In genomic region chr14:105414456-105415371, GRCh38 we compare ENCODE assay signal across 1 cellular context.
TF ChIP-seq lines count a peak whose summit lies in the region.

No MANE protein-coding gene starts in this region.

TF ChIP-seq in HepG2, 621 proteins besides CTCF, POLR2A, EP300 and RAD21 (continued from another document and continues in another):
- TF ChIP-seq CEBPZ (IDR thresholded peaks at IDR 0.05; ENCODE audit: low read length): no peak
- TF ChIP-seq ZNF629 (CRISPR knock-in tag; conservative IDR thresholded peaks at IDR 0.05): no peak
- TF ChIP-seq ZNF768 (CRISPR knock-in tag; IDR thresholded peaks at IDR 0.05): no peak
- TF ChIP-seq, protein P1, sequence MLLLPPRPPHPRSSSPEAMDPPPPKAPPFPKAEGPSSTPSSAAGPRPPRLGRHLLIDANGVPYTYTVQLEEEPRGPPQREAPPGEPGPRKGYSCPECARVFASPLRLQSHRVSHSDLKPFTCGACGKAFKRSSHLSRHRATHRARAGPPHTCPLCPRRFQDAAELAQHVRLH (CRISPR knock-in tag; IDR thresholded peaks at IDR 0.05; ENCODE audit: borderline replicate concordance, low read depth): no peak
- TF ChIP-seq PAWR (CRISPR knock-in tag; IDR thresholded peaks at IDR 0.05; ENCODE audit: borderline replicate concordance): no peak
- TF ChIP-seq ZFAT (CRISPR knock-in tag; conservative IDR thresholded peaks at IDR 0.05): no peak
- no peak for TF ChIP-seq SCMH1 (CRISPR knock-in tag; IDR thresholded peaks at IDR 0.05; ENCODE audit: borderline replicate concordance)
- TF ChIP-seq, protein P2, sequence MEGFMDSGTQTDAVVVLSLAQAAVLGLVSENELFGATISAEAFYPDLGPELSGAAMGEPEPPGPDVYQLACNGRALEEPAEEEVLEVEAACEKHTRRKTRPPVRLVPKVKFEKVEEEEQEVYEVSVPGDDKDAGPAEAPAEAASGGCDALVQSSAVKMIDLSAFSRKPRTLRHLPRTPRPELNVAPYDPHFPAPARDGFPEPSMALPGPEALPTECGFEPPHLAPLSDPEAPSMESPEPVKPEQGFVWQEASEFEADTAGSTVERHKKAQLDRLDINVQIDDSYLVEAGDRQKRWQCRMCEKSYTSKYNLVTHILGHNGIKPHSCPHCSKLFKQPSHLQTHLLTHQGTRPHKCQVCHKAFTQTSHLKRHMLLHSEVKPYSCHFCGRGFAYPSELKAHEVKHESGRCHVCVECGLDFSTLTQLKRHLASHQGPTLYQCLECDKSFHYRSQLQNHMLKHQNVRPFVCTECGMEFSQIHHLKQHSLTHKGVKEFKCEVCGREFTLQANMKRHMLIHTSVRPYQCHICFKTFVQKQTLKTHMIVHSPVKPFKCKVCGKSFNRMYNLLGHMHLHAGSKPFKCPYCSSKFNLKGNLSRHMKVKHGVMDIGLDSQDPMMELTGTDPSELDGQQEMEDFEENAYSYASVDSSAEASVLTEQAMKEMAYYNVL (CRISPR knock-in tag; IDR thresholded peaks at IDR 0.05; ENCODE audit: borderline replicate concordance): no peak
- TF ChIP-seq MED1 (CRISPR knock-in tag; IDR thresholded peaks at IDR 0.05): no peak
- no peak for TF ChIP-seq NAIF1 (CRISPR knock-in tag; IDR thresholded peaks at IDR 0.05; ENCODE audit: borderline replicate concordance)
- TF ChIP-seq PBX3 (CRISPR knock-in tag; IDR thresholded peaks at IDR 0.05; ENCODE audit: borderline replicate concordance): no peak
- TF ChIP-seq ZNF207 (IDR thresholded peaks at IDR 0.05; ENCODE audit: borderline replicate concordance): no peak
- no peak for TF ChIP-seq THYN1 (CRISPR knock-in tag; IDR thresholded peaks at IDR 0.05; ENCODE audit: borderline replicate concordance, low read depth)
- no peak for TF ChIP-seq PAXIP1 (CRISPR knock-in tag; conservative IDR thresholded peaks at IDR 0.05)
- TF ChIP-seq ARID2 (CRISPR knock-in tag; IDR thresholded peaks at IDR 0.05; ENCODE audit: borderline replicate concordance): no peak
- no peak for TF ChIP-seq TEAD2 (CRISPR knock-in tag; IDR thresholded peaks at IDR 0.05)
- no peak for TF ChIP-seq ZNF749 (CRISPR knock-in tag; IDR thresholded peaks at IDR 0.05; ENCODE audit: borderline replicate concordance)
- TF ChIP-seq, protein P3, sequence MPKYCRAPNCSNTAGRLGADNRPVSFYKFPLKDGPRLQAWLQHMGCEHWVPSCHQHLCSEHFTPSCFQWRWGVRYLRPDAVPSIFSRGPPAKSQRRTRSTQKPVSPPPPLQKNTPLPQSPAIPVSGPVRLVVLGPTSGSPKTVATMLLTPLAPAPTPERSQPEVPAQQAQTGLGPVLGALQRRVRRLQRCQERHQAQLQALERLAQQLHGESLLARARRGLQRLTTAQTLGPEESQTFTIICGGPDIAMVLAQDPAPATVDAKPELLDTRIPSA (CRISPR knock-in tag; IDR thresholded peaks at IDR 0.05; ENCODE audit: borderline replicate concordance): no peak
- no peak for TF ChIP-seq KMT2B (CRISPR knock-in tag; IDR thresholded peaks at IDR 0.05)
- no peak for TF ChIP-seq TEF (CRISPR knock-in tag; IDR thresholded peaks at IDR 0.05)
- 0 out of 2 replicates have a peak, but pooled peaks have one; percentile 41 for TF ChIP-seq PATZ1 (CRISPR knock-in tag; IDR thresholded peaks at IDR 0.05)
- TF ChIP-seq GABPB1 (CRISPR knock-in tag; IDR thresholded peaks at IDR 0.05): peak; percentile 76
- TF ChIP-seq, protein P4, sequence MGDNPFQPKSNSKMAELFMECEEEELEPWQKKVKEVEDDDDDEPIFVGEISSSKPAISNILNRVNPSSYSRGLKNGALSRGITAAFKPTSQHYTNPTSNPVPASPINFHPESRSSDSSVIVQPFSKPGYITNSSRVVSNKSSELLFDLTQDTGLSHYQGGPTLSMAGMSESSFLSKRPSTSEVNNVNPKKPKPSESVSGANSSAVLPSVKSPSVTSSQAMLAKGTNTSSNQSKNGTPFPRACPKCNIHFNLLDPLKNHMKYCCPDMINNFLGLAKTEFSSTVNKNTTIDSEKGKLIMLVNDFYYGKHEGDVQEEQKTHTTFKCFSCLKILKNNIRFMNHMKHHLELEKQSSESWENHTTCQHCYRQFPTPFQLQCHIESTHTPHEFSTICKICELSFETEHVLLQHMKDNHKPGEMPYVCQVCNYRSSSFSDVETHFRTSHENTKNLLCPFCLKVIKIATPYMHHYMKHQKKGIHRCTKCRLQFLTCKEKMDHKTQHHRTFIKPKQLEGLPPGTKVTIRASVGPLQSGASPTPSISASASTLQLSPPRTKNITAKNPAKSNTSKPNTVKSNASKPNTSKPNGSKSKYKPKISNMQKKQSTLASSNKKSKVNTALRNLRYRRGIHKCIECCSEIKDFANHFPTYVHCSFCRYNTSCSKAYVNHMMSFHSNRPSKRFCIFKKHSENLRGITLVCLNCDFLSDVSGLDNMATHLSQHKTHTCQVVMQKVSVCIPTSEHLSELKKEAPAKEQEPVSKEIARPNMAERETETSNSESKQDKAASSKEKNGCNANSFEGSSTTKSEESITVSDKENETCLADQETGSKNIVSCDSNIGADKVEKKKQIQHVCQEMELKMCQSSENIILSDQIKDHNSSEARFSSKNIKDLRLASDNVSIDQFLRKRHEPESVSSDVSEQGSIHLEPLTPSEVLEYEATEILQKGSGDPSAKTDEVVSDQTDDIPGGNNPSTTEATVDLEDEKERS (CRISPR knock-in tag; IDR thresholded peaks at IDR 0.05): no peak
- no peak for TF ChIP-seq ZKSCAN8 (CRISPR knock-in tag; IDR thresholded peaks at IDR 0.05; ENCODE audit: borderline replicate concordance)
- TF ChIP-seq ZNF296 (CRISPR knock-in tag; conservative IDR thresholded peaks at IDR 0.05): no peak
- peak; percentile 50; the same call in 1 of the 2 replicates for TF ChIP-seq MYC (CRISPR knock-in tag; IDR thresholded peaks at IDR 0.05; ENCODE audit: borderline replicate concordance)
- TF ChIP-seq, protein P5, sequence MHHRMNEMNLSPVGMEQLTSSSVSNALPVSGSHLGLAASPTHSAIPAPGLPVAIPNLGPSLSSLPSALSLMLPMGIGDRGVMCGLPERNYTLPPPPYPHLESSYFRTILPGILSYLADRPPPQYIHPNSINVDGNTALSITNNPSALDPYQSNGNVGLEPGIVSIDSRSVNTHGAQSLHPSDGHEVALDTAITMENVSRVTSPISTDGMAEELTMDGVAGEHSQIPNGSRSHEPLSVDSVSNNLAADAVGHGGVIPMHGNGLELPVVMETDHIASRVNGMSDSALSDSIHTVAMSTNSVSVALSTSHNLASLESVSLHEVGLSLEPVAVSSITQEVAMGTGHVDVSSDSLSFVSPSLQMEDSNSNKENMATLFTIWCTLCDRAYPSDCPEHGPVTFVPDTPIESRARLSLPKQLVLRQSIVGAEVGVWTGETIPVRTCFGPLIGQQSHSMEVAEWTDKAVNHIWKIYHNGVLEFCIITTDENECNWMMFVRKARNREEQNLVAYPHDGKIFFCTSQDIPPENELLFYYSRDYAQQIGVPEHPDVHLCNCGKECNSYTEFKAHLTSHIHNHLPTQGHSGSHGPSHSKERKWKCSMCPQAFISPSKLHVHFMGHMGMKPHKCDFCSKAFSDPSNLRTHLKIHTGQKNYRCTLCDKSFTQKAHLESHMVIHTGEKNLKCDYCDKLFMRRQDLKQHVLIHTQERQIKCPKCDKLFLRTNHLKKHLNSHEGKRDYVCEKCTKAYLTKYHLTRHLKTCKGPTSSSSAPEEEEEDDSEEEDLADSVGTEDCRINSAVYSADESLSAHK (CRISPR knock-in tag; IDR thresholded peaks at IDR 0.05; ENCODE audit: borderline replicate concordance): no peak
- no peak for TF ChIP-seq ZNF326 (CRISPR knock-in tag; IDR thresholded peaks at IDR 0.05; ENCODE audit: borderline replicate concordance)
- TF ChIP-seq ZNF432 (CRISPR knock-in tag; IDR thresholded peaks at IDR 0.05; ENCODE audit: borderline replicate concordance): no peak
- TF ChIP-seq ZNF644 (CRISPR knock-in tag; IDR thresholded peaks at IDR 0.05; ENCODE audit: low read depth): no peak
- no peak for TF ChIP-seq ZMYM4 (CRISPR knock-in tag; IDR thresholded peaks at IDR 0.05)
- no peak for TF ChIP-seq CREB1 (IDR thresholded peaks at IDR 0.05)
- TF ChIP-seq CREB1 (CRISPR knock-in tag; IDR thresholded peaks at IDR 0.05): no peak
- no peak for TF ChIP-seq ISX (CRISPR knock-in tag; conservative IDR thresholded peaks at IDR 0.05)
- TF ChIP-seq ZNF281 (CRISPR knock-in tag; IDR thresholded peaks at IDR 0.05; ENCODE audit: borderline replicate concordance): no peak
